ENCODE assay signal across 24 cellular contexts in genomic region chr2:71655498-71655897, GRCh38.
"Had no signal": no experiment of that assay in that cellular context is flagged by ENCODE, and none has a peak within 500 bp of the region (broad histone marks: within the 10 kb centered on the region; RNA-seq: fewer than 3 reads in every experiment).

No MANE protein-coding gene starts in this region.

- DNase-seq: Kasumi-1, MM.1S, MV-4-11, NCI-H1048, NCI-H1105, NCI-H1417, NCI-H1436 treated with DMSO at 0.1 percent for 48 hours, NCI-H1694, NCI-H1930, NCI-H2081, NCI-H2107, NCI-H2171 treated with DMSO at 0.1 percent for 48 hours, NCI-H345, NCI-H446 treated with DMSO at 0.1 percent for 48 hours, NCI-H524 treated with DMSO at 0.1 percent for 48 hours, NCI-H69, NCI-H774, Right ventricle myocardium superior, RPMI8226, SIG-M5, SK-N-SH, SW 1271, T-cell had no signal

- H3K4me3 Mint-ChIP-seq: T-cell had no signal

- H3K27ac Mint-ChIP-seq: T-cell had no signal

- H3K36me3 Mint-ChIP-seq: T-cell had no signal

- FAIRE-seq: RCC 7860 had no signal

- ATAC-seq: T-cell had no signal

- H3K4me1 Mint-ChIP-seq: T-cell had no signal
